Comparison of ENCODE assay signal across 8 cellular contexts in the genomic region with DNA sequence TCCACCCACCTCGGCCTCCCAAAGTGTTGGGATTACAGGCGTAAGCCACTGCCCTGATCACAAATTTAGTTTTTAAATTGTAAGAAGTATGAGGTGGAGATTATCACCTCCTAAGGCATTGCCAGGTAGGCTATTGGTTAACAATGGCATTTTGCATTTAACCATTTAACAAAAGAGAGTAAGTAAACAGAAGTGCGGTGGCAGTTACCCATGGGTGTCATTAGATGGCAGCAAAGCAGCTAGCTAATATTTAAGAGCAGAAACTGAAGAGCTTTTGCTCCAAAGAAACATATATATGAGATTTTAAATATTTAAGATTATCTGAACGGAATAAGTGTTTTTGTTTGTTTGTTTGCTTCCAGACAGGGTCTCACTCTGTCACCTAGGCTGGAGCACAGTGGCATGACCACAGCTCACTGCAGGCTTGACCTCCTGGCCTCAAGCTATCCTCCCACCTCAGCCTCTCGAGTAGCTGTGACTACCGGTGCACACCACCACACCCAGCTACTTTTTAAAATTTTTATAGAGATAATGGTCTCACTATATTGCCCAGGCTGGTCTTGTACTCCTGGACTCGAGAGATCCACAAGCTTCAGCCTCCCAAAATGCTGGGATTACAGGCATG.
DNase-seq lines count a peak whose midpoint lies in the region; ATAC-seq, FAIRE-seq and TF ChIP-seq lines count a peak whose summit lies in the region.

No MANE protein-coding gene starts in this region.

- peaks cover 1 to 9% (median 7%) of the 10 kb centered on the region in 3 donors for H3K27me3 Mint-ChIP-seq in immature natural killer cell (ENCODE audit: low read depth in 3 of 3)

- peak; percentile 39 for FAIRE-seq in TTC549 (lab: Jason Lieb, UNC)

- no peaks in the 10 kb centered on the region for H3K36me3 Mint-ChIP-seq in immature natural killer cell

- no peak overlapping the region for H3K4me3 Mint-ChIP-seq in immature natural killer cell

- H3K4me1 Mint-ChIP-seq in immature natural killer cell, result peaks cover 7 to 14% of the 10 kb centered on the region in 2 donors

- TF ChIP-seq CTCF in GM20000 (IDR thresholded peaks at IDR 0.05; ENCODE audit: extremely low read depth, missing control alignments), result peak; percentile 61
- TF ChIP-seq CTCF in NB4 (IDR thresholded peaks at IDR 0.05; ENCODE audit: low read depth, low read length), result peak; percentile 88

- H3K4me3 ChIP-seq in NB4 (ENCODE audit: low read depth, low read length), result no peak overlapping the region

- peak; percentile 83 for DNase-seq in DMS53 (lab: John Stamatoyannopoulos, UW)
- DNase-seq in GM20000 (ENCODE audit: low spot score), result peak; percentile 45
- DNase-seq in NB4 (ENCODE audit: low read depth), result peak; percentile 58
- DNase-seq in inferior parietal cortex (ENCODE audit: extremely low spot score), result peak; percentile 62
- DNase-seq in immature natural killer cell, result no peak

- no peak overlapping the region for H3K27ac Mint-ChIP-seq in immature natural killer cell

- H3K9me3 Mint-ChIP-seq in immature natural killer cell, result no peaks in the 10 kb centered on the region

- no peak for TF ChIP-seq POLR2A in NB4 (IDR thresholded peaks at IDR 0.05; ENCODE audit: extremely low read depth, insufficient read length)

- no peak for ATAC-seq in GM18517 (IDR thresholded peaks at IDR 0.05; ENCODE audit: unreplicated experiment)
- ATAC-seq in HG03280 (IDR thresholded peaks at IDR 0.05; ENCODE audit: unreplicated experiment), result no peak

Comparison
In these comparisons a context has a peak if more than half of its experiments do, and no peak if none do; other contexts are left out.
1. DNase-seq: peak in DMS53 (single experiment), GM20000 (single experiment), NB4 (single experiment) and inferior parietal cortex (single experiment); none in immature natural killer cell (0 of 3).